8 cellular contexts compared by ENCODE assay signal in genomic region chr7:73738220-73738611, GRCh38. TPM values are rescaled to one million over a fixed set of nuclear protein-coding genes. Genes with fewer than 3 reads are reported as not detected.
DNase-seq lines count a peak whose midpoint lies in the region; ATAC-seq lines count a peak whose summit lies in the region.

No MANE protein-coding gene starts in this region.

- peaks cover 5% of the 10 kb centered on the region for H3K4me1 Mint-ChIP-seq in activated T-helper 17 cell treated with anti-CD3 and anti-CD28 coated beads, Interleukin-2, amount 50 U/mL, for 72 hours
- peaks cover 16 to 36% (median 30%) of the 10 kb centered on the region in 3 donors for H3K4me1 Mint-ChIP-seq in naive B cell

- peaks cover 19% of the 10 kb centered on the region for H3K4me1 ChIP-seq in ES-I3 (ENCODE audit: insufficient read depth, low read length)

- peak overlapping the region; percentile 77; the same call in 1 of the 2 replicates for H3K9ac ChIP-seq in ES-I3 (ENCODE audit: low read depth, low read length)

- DNase-seq in NOMO-1 treated with dmso at 0.1 percent for 144 hours (lab: John Stamatoyannopoulos, UW; ENCODE audit: unreplicated experiment) (peak; percentile 79), fibroblast of gingiva (ENCODE audit: low read depth) (peak; percentile 48), naive B cell (no peak), substantia nigra (lab: John Stamatoyannopoulos, UW) (peak in 34 of 49 donors; percentile 15 to 74 (median 44))

- H3K27ac ChIP-seq in substantia nigra (ENCODE audit: low read depth, low read length, poor library complexity, severe bottlenecking): peak overlapping the region; percentile 81

- no peaks in the 10 kb centered on the region for H3K9me3 ChIP-seq in ES-I3 (ENCODE audit: control insufficient read depth, insufficient read depth, low read length)

- peak overlapping the region; percentile 81 for H3K27ac Mint-ChIP-seq in activated T-helper 17 cell treated with anti-CD3 and anti-CD28 coated beads, Interleukin-2, amount 50 U/mL, for 72 hours
- peak overlapping the region in 5 of 6 donors; percentile 63 to 94 (median 88) for H3K27ac Mint-ChIP-seq in naive B cell

- H3K4me3 Mint-ChIP-seq in activated T-helper 17 cell treated with anti-CD3 and anti-CD28 coated beads, Interleukin-2, amount 50 U/mL, for 72 hours: peak overlapping the region; percentile 84
- peak overlapping the region; percentile 90 to 97 (median 96) for H3K4me3 Mint-ChIP-seq in naive B cell

- ATAC-seq in HG02610 (IDR thresholded peaks at IDR 0.05; ENCODE audit: unreplicated experiment): peak; percentile 8
- peak; percentile 10 for ATAC-seq in activated T-helper 17 cell treated with anti-CD3 and anti-CD28 coated beads, Interleukin-2, amount 50 U/mL, for 72 hours (replicated peaks)
- ATAC-seq in naive B cell (ENCODE audit: low read depth in 2 of 2): peak; percentile 15 to 16
- no peak for ATAC-seq in HG02571 (IDR thresholded peaks at IDR 0.05; ENCODE audit: unreplicated experiment)

- H3K9me3 Mint-ChIP-seq in activated T-helper 17 cell treated with anti-CD3 and anti-CD28 coated beads, Interleukin-2, amount 50 U/mL, for 72 hours: no peaks in the 10 kb centered on the region
- no peaks in the 10 kb centered on the region for H3K9me3 Mint-ChIP-seq in naive B cell

- H3K27me3 Mint-ChIP-seq in activated T-helper 17 cell treated with anti-CD3 and anti-CD28 coated beads, Interleukin-2, amount 50 U/mL, for 72 hours: no peaks in the 10 kb centered on the region
- H3K27me3 Mint-ChIP-seq in naive B cell: peaks cover 0 to 11% (median 1%) of the 10 kb centered on the region in 3 donors

- peaks cover 9% of the 10 kb centered on the region for H3K36me3 Mint-ChIP-seq in activated T-helper 17 cell treated with anti-CD3 and anti-CD28 coated beads, Interleukin-2, amount 50 U/mL, for 72 hours (ENCODE audit: low read depth)
- no peaks in the 10 kb centered on the region for H3K36me3 Mint-ChIP-seq in naive B cell

- H3K36me3 ChIP-seq in ES-I3 (ENCODE audit: insufficient read depth, low read length): no peaks in the 10 kb centered on the region; the same call in 1 of the 2 replicates

RNA-seq across cellular contexts. Expression of gene ABHD11, which starts 0.4 kb away (rescaled TPM):
- 10 to 100 TPM; 11.9 to 21.2 TPM for total RNA-seq in activated T-helper 17 cell treated with anti-CD3 and anti-CD28 coated beads, Interleukin-2, amount 50 U/mL, for 72 hours
- polyA plus RNA-seq in naive B cell (ENCODE audit: low read depth in 6 of 6): 10 to 100 TPM in 5 of 6 donors, not detected in 1; 10.8 to 18.9 (median 14.0) TPM

RNA-seq across cellular contexts. Expression of gene STX1A, which starts 18.7 kb away (rescaled TPM):
- total RNA-seq in activated T-helper 17 cell treated with anti-CD3 and anti-CD28 coated beads, Interleukin-2, amount 50 U/mL, for 72 hours: 10 to 100 TPM; 16.8 to 40.9 TPM
- polyA plus RNA-seq in naive B cell (ENCODE audit: low read depth in 6 of 6): 1 to 10 TPM in 2 of 6 donors, under 1 TPM in 4; 0.35 to 2.3 (median 0.84) TPM

RNA-seq across cellular contexts. Expression of gene CLDN3, which starts 31.9 kb away (rescaled TPM):
- not detected for total RNA-seq in activated T-helper 17 cell treated with anti-CD3 and anti-CD28 coated beads, Interleukin-2, amount 50 U/mL, for 72 hours
- polyA plus RNA-seq in naive B cell (ENCODE audit: low read depth in 6 of 6): not detected

RNA-seq across cellular contexts. Expression of gene BUD23, which starts 54.8 kb away (rescaled TPM):
- total RNA-seq in activated T-helper 17 cell treated with anti-CD3 and anti-CD28 coated beads, Interleukin-2, amount 50 U/mL, for 72 hours: 10 to 100 TPM; 54.6 to 82.3 TPM
- polyA plus RNA-seq in naive B cell (ENCODE audit: low read depth in 6 of 6): 100 to 1,000 TPM; 129 to 249 (median 148) TPM

RNA-seq across cellular contexts. Expression of gene DNAJC30, which starts 55.0 kb away (rescaled TPM):
- total RNA-seq in activated T-helper 17 cell treated with anti-CD3 and anti-CD28 coated beads, Interleukin-2, amount 50 U/mL, for 72 hours: 1 to 10 TPM; 5.3 to 7.6 TPM
- polyA plus RNA-seq in naive B cell (ENCODE audit: low read depth in 6 of 6): 10 to 100 TPM in 5 of 6 donors, 1 to 10 TPM in 1; 9.9 to 15.4 (median 12.2) TPM
